ENCODE assay signal across 35 cellular contexts in genomic region chr1:244387415-244387814, GRCh38.
"Had no signal": no experiment of that assay in that cellular context is flagged by ENCODE, and none has a peak within 500 bp of the region (broad histone marks: within the 10 kb centered on the region; RNA-seq: fewer than 3 reads in every experiment).

No MANE protein-coding gene starts in this region.

- H3K9me3 ChIP-seq: adrenal gland, breast epithelium, colonic mucosa, esophagus squamous epithelium had no signal

- H3K36me3 ChIP-seq: adrenal gland, breast epithelium, cardiac muscle cell, colonic mucosa, esophagus squamous epithelium, WERI-Rb-1 had no signal

- H3K27ac Mint-ChIP-seq: activated CD4-positive, alpha-beta memory T cell treated with anti-CD3 and anti-CD28 coated beads for 36 hours; activated CD4-positive, alpha-beta T cell treated with anti-CD3 and anti-CD28 coated beads for 36 hours; activated CD4-positive, alpha-beta T cell treated with anti-CD3 and anti-CD28 coated beads, Interleukin-2, amount 10 ng/mL, durations not matched to agents 24 days and 14 days; activated CD8-positive, alpha-beta memory T cell treated with anti-CD3 and anti-CD28 coated beads, Interleukin-2, amount 10 ng/mL, durations not matched to agents 7 days and 5 days; activated CD8-positive, alpha-beta T cell treated with anti-CD3 and anti-CD28 coated beads, Interleukin-2, amount 10 ng/mL, durations not matched to agents 7 days and 5 days; activated naive CD4-positive, alpha-beta T cell treated with anti-CD3 and anti-CD28 coated beads for 36 hours; activated naive CD4-positive, alpha-beta T cell treated with anti-CD3 and anti-CD28 coated beads, Interleukin-2, amount 50 U/mL, for 24 hours; activated T-helper 1 cell treated with anti-CD3 and anti-CD28 coated beads, Interleukin-12 subunit alpha, Interleukin-12 subunit beta, Interleukin-2, Interleukin-4 antibody, amounts not matched to agents 30 ng/mL and 10 ng/mL and 1 ng/mL, durations not matched to agents 14 hours and 24 hours and 36 hours; activated T-helper 2 cell treated with anti-CD3 and anti-CD28 coated beads, Interferon-gamma antibody, Interleukin-2, Interleukin-4, amounts not matched to agents 10 μg/mL and 5 μg/mL and 100 μg/mL, durations not matched to agents 14 hours and 24 hours and 36 hours; brain; T-helper 17 cell; T-helper 2 cell treated with Interferon-gamma antibody and Interleukin-4, amounts not matched to agents 5 μg/mL and 100 μg/mL, for 36 hours had no signal

- H3K4me3 Mint-ChIP-seq: activated CD4-positive, alpha-beta memory T cell treated with anti-CD3 and anti-CD28 coated beads for 36 hours; activated CD4-positive, alpha-beta T cell treated with anti-CD3 and anti-CD28 coated beads for 36 hours; activated CD4-positive, alpha-beta T cell treated with anti-CD3 and anti-CD28 coated beads, Interleukin-2, amount 10 ng/mL, durations not matched to agents 24 days and 14 days; activated CD8-positive, alpha-beta memory T cell treated with anti-CD3 and anti-CD28 coated beads, Interleukin-2, amount 10 ng/mL, durations not matched to agents 7 days and 5 days; activated CD8-positive, alpha-beta T cell treated with anti-CD3 and anti-CD28 coated beads, Interleukin-2, amount 10 ng/mL, durations not matched to agents 7 days and 5 days; activated naive CD4-positive, alpha-beta T cell treated with anti-CD3 and anti-CD28 coated beads for 36 hours; activated naive CD4-positive, alpha-beta T cell treated with anti-CD3 and anti-CD28 coated beads, Interleukin-2, amount 50 U/mL, for 24 hours; activated T-helper 1 cell treated with anti-CD3 and anti-CD28 coated beads, Interleukin-12 subunit alpha, Interleukin-12 subunit beta, Interleukin-2, Interleukin-4 antibody, amounts not matched to agents 30 ng/mL and 10 ng/mL and 1 ng/mL, durations not matched to agents 14 hours and 24 hours and 36 hours; brain; T-helper 17 cell; T-helper 2 cell treated with Interferon-gamma antibody and Interleukin-4, amounts not matched to agents 5 μg/mL and 100 μg/mL, for 36 hours had no signal

- H3K27ac ChIP-seq: adrenal gland, breast epithelium, cardiac muscle cell, colonic mucosa, epithelial cell of prostate, esophagus squamous epithelium, WERI-Rb-1 had no signal

- FAIRE-seq: endometrium, endothelial cell of umbilical vein had no signal

- H3K4me1 ChIP-seq: adrenal gland, breast epithelium, colonic mucosa, esophagus squamous epithelium had no signal

- ATAC-seq: activated CD4-positive, alpha-beta T cell treated with anti-CD3 and anti-CD28 coated beads for 36 hours; activated CD8-positive, alpha-beta memory T cell treated with anti-CD3 and anti-CD28 coated beads, Interleukin-2, amount 10 ng/mL, durations not matched to agents 7 days and 5 days; activated CD8-positive, alpha-beta T cell treated with anti-CD3 and anti-CD28 coated beads, Interleukin-2, amount 10 ng/mL, durations not matched to agents 7 days and 5 days; T-helper 17 cell had no signal

- H3K9me3 Mint-ChIP-seq: activated CD4-positive, alpha-beta memory T cell treated with anti-CD3 and anti-CD28 coated beads for 36 hours; activated CD4-positive, alpha-beta T cell treated with anti-CD3 and anti-CD28 coated beads, Interleukin-2, amount 10 ng/mL, durations not matched to agents 24 days and 14 days; activated T-helper 1 cell treated with anti-CD3 and anti-CD28 coated beads, Interleukin-12 subunit alpha, Interleukin-12 subunit beta, Interleukin-2, Interleukin-4 antibody, amounts not matched to agents 30 ng/mL and 10 ng/mL and 1 ng/mL, durations not matched to agents 14 hours and 24 hours and 36 hours; activated T-helper 2 cell treated with anti-CD3 and anti-CD28 coated beads, Interferon-gamma antibody, Interleukin-2, Interleukin-4, amounts not matched to agents 10 μg/mL and 5 μg/mL and 100 μg/mL, durations not matched to agents 14 hours and 24 hours and 36 hours; brain; T-helper 2 cell treated with Interferon-gamma antibody and Interleukin-4, amounts not matched to agents 5 μg/mL and 100 μg/mL, for 36 hours had no signal

- H3K27me3 Mint-ChIP-seq: activated CD4-positive, alpha-beta memory T cell treated with anti-CD3 and anti-CD28 coated beads for 36 hours; activated CD4-positive, alpha-beta T cell treated with anti-CD3 and anti-CD28 coated beads for 36 hours; activated CD4-positive, alpha-beta T cell treated with anti-CD3 and anti-CD28 coated beads, Interleukin-2, amount 10 ng/mL, durations not matched to agents 24 days and 14 days; activated CD8-positive, alpha-beta memory T cell treated with anti-CD3 and anti-CD28 coated beads, Interleukin-2, amount 10 ng/mL, durations not matched to agents 7 days and 5 days; activated naive CD4-positive, alpha-beta T cell treated with anti-CD3 and anti-CD28 coated beads, Interleukin-2, amount 50 U/mL, for 24 hours; brain; T-helper 17 cell had no signal

- H3K27me3 ChIP-seq: adrenal gland, breast epithelium, cardiac muscle cell, colonic mucosa, esophagus squamous epithelium had no signal

- DNase-seq: activated CD4-positive, alpha-beta memory T cell treated with anti-CD3 and anti-CD28 coated beads for 36 hours; activated CD4-positive, alpha-beta T cell treated with anti-CD3 and anti-CD28 coated beads for 36 hours; activated CD4-positive, alpha-beta T cell treated with anti-CD3 and anti-CD28 coated beads, Interleukin-2, amount 10 ng/mL, durations not matched to agents 24 days and 14 days; activated CD4-positive, CD25-positive, alpha-beta regulatory T cell; activated CD4-positive, CD25-positive, alpha-beta regulatory T cell treated with anti-CD3 and anti-CD28 coated beads, Interleukin-2, amount 50 U/mL, for 72 hours; activated CD8-positive, alpha-beta memory T cell treated with anti-CD3 and anti-CD28 coated beads, Interleukin-2, amount 10 ng/mL, durations not matched to agents 7 days and 5 days; activated CD8-positive, alpha-beta memory T cell treated with anti-CD3 and anti-CD28 coated beads, Interleukin-2, amount 50 U/mL, for 4 hours; activated CD8-positive, alpha-beta T cell treated with anti-CD3 and anti-CD28 coated beads, Interleukin-2, amount 10 ng/mL, durations not matched to agents 7 days and 5 days; activated effector memory CD4-positive, alpha-beta T cell treated with anti-CD3 and anti-CD28 coated beads, Interleukin-2, amount 50 U/mL, for 16 hours; activated naive CD4-positive, alpha-beta T cell treated with anti-CD3 and anti-CD28 coated beads for 36 hours; activated T-cell treated with anti-CD3 and anti-CD28 coated beads, Interleukin-2, amount 50 U/mL, for 1 hour; activated T-cell treated with anti-CD3 and anti-CD28 coated beads, Interleukin-2, amount 50 U/mL, for 48 hours; adrenal gland; amygdala; aorta; central memory CD4-positive, alpha-beta T cell; cerebellar nuclear complex; colonic mucosa; effector CD8-positive, alpha-beta T cell; esophagus squamous epithelium; foreskin melanocyte; T-helper 1 cell; T-helper 17 cell; T1000; WERI-Rb-1 had no signal

- H3K4me3 ChIP-seq: adrenal gland, breast epithelium, cardiac muscle cell, colonic mucosa, esophagus squamous epithelium had no signal

- H3K4me1 Mint-ChIP-seq: activated CD4-positive, alpha-beta T cell treated with anti-CD3 and anti-CD28 coated beads for 36 hours; activated CD4-positive, alpha-beta T cell treated with anti-CD3 and anti-CD28 coated beads, Interleukin-2, amount 10 ng/mL, durations not matched to agents 24 days and 14 days; activated CD8-positive, alpha-beta memory T cell treated with anti-CD3 and anti-CD28 coated beads, Interleukin-2, amount 10 ng/mL, durations not matched to agents 7 days and 5 days; activated naive CD4-positive, alpha-beta T cell treated with anti-CD3 and anti-CD28 coated beads, Interleukin-2, amount 50 U/mL, for 24 hours; T-helper 17 cell had no signal

- H3K36me3 Mint-ChIP-seq: activated CD4-positive, alpha-beta memory T cell treated with anti-CD3 and anti-CD28 coated beads for 36 hours; activated CD8-positive, alpha-beta memory T cell treated with anti-CD3 and anti-CD28 coated beads, Interleukin-2, amount 10 ng/mL, durations not matched to agents 7 days and 5 days; brain had no signal
